ENCODE assay signal across 8 cellular contexts in genomic region chr12:7142057-7142644, GRCh38. TPM values are rescaled to one million over a fixed set of nuclear protein-coding genes. Genes with fewer than 3 reads are reported as not detected.
DNase-seq lines count a peak whose midpoint lies in the region; ATAC-seq, FAIRE-seq and TF ChIP-seq lines count a peak whose summit lies in the region.

No MANE protein-coding gene starts in this region.

- ATAC-seq in A549 (peak; percentile 88 to 94), upper lobe of left lung (ENCODE audit: low FRiP score in 2 of 2) (peak; percentile 63 to 74), HG02623 (IDR thresholded peaks at IDR 0.05; ENCODE audit: unreplicated experiment) (no peak)
- peak; percentile 67 to 72 for ATAC-seq in natural killer cell treated with Interleukin-12 subunit alpha and Interleukin-12 subunit beta and Interleukin-15 and Interleukin-18, amount 100 ng/mL, for 72 hours

- TF ChIP-seq CTCF in A549 (IDR thresholded peaks at IDR 0.05): peak; percentile 64
- TF ChIP-seq CTCF in GM13977 (IDR thresholded peaks at IDR 0.05; ENCODE audit: extremely low read depth, insufficient read depth, missing control alignments): peak; percentile 56
- TF ChIP-seq CTCF in epithelial cell of esophagus (IDR thresholded peaks at IDR 0.05; ENCODE audit: insufficient read depth, low read depth, low read length, missing control alignments): peak; percentile 90
- peak; percentile 57 to 72 (median 66) for TF ChIP-seq CTCF in upper lobe of left lung (IDR thresholded peaks at IDR 0.05)

- H3K4me3 ChIP-seq in A549 (no peak overlapping the region), epithelial cell of esophagus (ENCODE audit: low read length) (no peak overlapping the region), upper lobe of left lung (no peak overlapping the region)

- H3K9me3 ChIP-seq in A549: no peaks in the 10 kb centered on the region
- no peaks in the 10 kb centered on the region for H3K9me3 ChIP-seq in upper lobe of left lung

- WGBS in A549 (ENCODE audit: missing lambda C conversion rate): 70% methylated on average over 5 of the region's 5 CpGs
- 65 to 79% methylated on average over 5 of the region's 5 CpGs for WGBS in upper lobe of left lung, 2 donors

- H3K27me3 ChIP-seq in upper lobe of left lung: no peaks in the 10 kb centered on the region

- TF ChIP-seq RAD21 in A549 (conservative IDR thresholded peaks at IDR 0.05 in 1 of 2, IDR thresholded peaks at IDR 0.05 in 1 of 2): peak in 1 of 2 experiments; percentile 56; a peak in 3 of 5 replicates

- H3K4me2 ChIP-seq in A549: no peak overlapping the region

- H3K4me1 Mint-ChIP-seq in natural killer cell treated with Interleukin-12 subunit alpha and Interleukin-12 subunit beta and Interleukin-15 and Interleukin-18, amount 100 ng/mL, for 72 hours (ENCODE audit: low read depth in 2 of 2): peaks cover 0 to 6% of the 10 kb centered on the region in 2 donors

- no peak overlapping the region for H3K27ac ChIP-seq in A549
- H3K27ac ChIP-seq in upper lobe of left lung: no peak overlapping the region

- H3K27ac Mint-ChIP-seq in natural killer cell treated with Interleukin-12 subunit alpha and Interleukin-12 subunit beta and Interleukin-15 and Interleukin-18, amount 100 ng/mL, for 72 hours: no peak overlapping the region

- no peaks in the 10 kb centered on the region for H3K36me3 Mint-ChIP-seq in natural killer cell treated with Interleukin-12 subunit alpha and Interleukin-12 subunit beta and Interleukin-15 and Interleukin-18, amount 100 ng/mL, for 72 hours

- peaks cover 0 to 39% (median 11%) of the 10 kb centered on the region in 4 donors for H3K36me3 ChIP-seq in upper lobe of left lung

- TF ChIP-seq POLR2A in A549 (IDR thresholded peaks at IDR 0.05; ENCODE audit: low read length): no peak
- TF ChIP-seq POLR2A in upper lobe of left lung (IDR thresholded peaks at IDR 0.05): no peak

- in situ Hi-C loops in GM13977 (cut with MboI; ENCODE audit: low pct_unique_long_range_greater_than_20kb, low sequenced_read_pairs, unreplicated experiment): no loop called here

- peak; percentile 59 to 87 for DNase-seq in A549 (ENCODE audit: low read depth in 1 of 2, low spot score in 1 of 2)
- DNase-seq in GM13977 (ENCODE audit: low spot score): peak; percentile 57
- DNase-seq in NCI-H69 (lab: John Stamatoyannopoulos, UW): peak; percentile 67
- DNase-seq in activated CD4-positive, alpha-beta T cell treated with anti-CD3 and anti-CD28 coated beads, Interleukin-2, amount 50 U/mL, for 48 hours: peak; percentile 55 to 66
- peak; percentile 54 for DNase-seq in epithelial cell of esophagus (ENCODE audit: low read depth)
- peak; percentile 64 for DNase-seq in natural killer cell treated with Interleukin-12 subunit alpha and Interleukin-12 subunit beta and Interleukin-15 and Interleukin-18, amount 100 ng/mL, for 72 hours (ENCODE audit: low spot score)
- peak in 1 of 2 donors; percentile 64 for DNase-seq in upper lobe of left lung

- H3K4me3 Mint-ChIP-seq in natural killer cell treated with Interleukin-12 subunit alpha and Interleukin-12 subunit beta and Interleukin-15 and Interleukin-18, amount 100 ng/mL, for 72 hours: no peak overlapping the region

- POLR2A ChIA-PET in A549 (lab: Yijun Ruan, JAX): no interaction called here

- no peaks in the 10 kb centered on the region for H3K27me3 Mint-ChIP-seq in natural killer cell treated with Interleukin-12 subunit alpha and Interleukin-12 subunit beta and Interleukin-15 and Interleukin-18, amount 100 ng/mL, for 72 hours

- CTCF ChIA-PET in A549 (lab: Yijun Ruan, JAX): interaction anchor here (0.6 to 7.7 kb wide), 21 partner anchors 8 to 930 kb away, joined by 3 to 75 read pairs (median 4); partner anchors contain the start of genes C1RL and PEX5

- no peak for TF ChIP-seq EP300 in A549 (IDR thresholded peaks at IDR 0.05)
- TF ChIP-seq EP300 in upper lobe of left lung (IDR thresholded peaks at IDR 0.05): no peak

- no peaks in the 10 kb centered on the region for H3K9me3 Mint-ChIP-seq in natural killer cell treated with Interleukin-12 subunit alpha and Interleukin-12 subunit beta and Interleukin-15 and Interleukin-18, amount 100 ng/mL, for 72 hours

- FAIRE-seq in A549 (lab: Jason Lieb, UNC): no peak

- no peaks in the 10 kb centered on the region for H3K4me1 ChIP-seq in A549
- no peaks in the 10 kb centered on the region for H3K4me1 ChIP-seq in upper lobe of left lung

TF ChIP-seq in A549, 52 proteins besides CTCF, POLR2A, EP300 and RAD21:
- TF ChIP-seq SMC3 (IDR thresholded peaks at IDR 0.05): peak; percentile 50
- TF ChIP-seq KDM5A (IDR thresholded peaks at IDR 0.05): no peak
- TF ChIP-seq ZNF302 (CRISPR knock-in tag; IDR thresholded peaks at IDR 0.05): no peak

RNA-seq across cellular contexts. Expression of gene CLSTN3, which starts 12.0 kb away (rescaled TPM):
- 24.9 and 32.7 TPM in 2 replicates for polyA plus RNA-seq in A549 (2011; rRNA removed)
- 16.3 and 19.7 TPM in 2 replicates for polyA plus RNA-seq in A549 (2012; cell fraction: cytosol; rRNA removed)
- 222 and 235 TPM in 2 replicates for polyA plus RNA-seq in A549 (2012; cell fraction: nucleus; rRNA removed)
- polyA plus RNA-seq in A549 (2017; fragmentation: RNase III; extraction: RNeasy Plus Mini Kit Qiagen cat#74134 plus additional on column Dnase treatment): 17.4 to 22.5 TPM (median 19.3 TPM) in 3 replicates
- 18.9 and 26.1 TPM in 2 replicates for polyA minus RNA-seq in A549 (2011; rRNA and poly(A)+ RNA removed)
- total RNA-seq in natural killer cell treated with Interleukin-12 subunit alpha and Interleukin-12 subunit beta and Interleukin-15 and Interleukin-18, amount 100 ng/mL, for 72 hours: 10 to 100 TPM; 36.3 to 40.0 TPM
- total RNA-seq in upper lobe of left lung: 100 to 1,000 TPM in 1 of 6 donors, 10 to 100 TPM in 5; 14.4 to 111 (median 39.0) TPM

RNA-seq across cellular contexts. Expression of gene RBP5, which starts 13.5 kb away (rescaled TPM):
- polyA plus RNA-seq in A549 (2011; rRNA removed): not detected in 2 replicates
- polyA plus RNA-seq in A549 (2012; cell fraction: cytosol; rRNA removed): 0.04 TPM in 1 of 2 replicates, not detected in the other
- polyA plus RNA-seq in A549 (2012; cell fraction: nucleus; rRNA removed): not detected in 2 replicates
- 0.09 to 0.44 TPM (median 0.25 TPM) in 3 replicates for polyA plus RNA-seq in A549 (2017; fragmentation: RNase III; extraction: RNeasy Plus Mini Kit Qiagen cat#74134 plus additional on column Dnase treatment)
- not detected in 2 replicates for polyA minus RNA-seq in A549 (2011; rRNA and poly(A)+ RNA removed)
- total RNA-seq in natural killer cell treated with Interleukin-12 subunit alpha and Interleukin-12 subunit beta and Interleukin-15 and Interleukin-18, amount 100 ng/mL, for 72 hours: not detected
- 1 to 10 TPM in 2 of 6 donors, not detected in 4; 1.8 to 6.9 TPM for total RNA-seq in upper lobe of left lung

RNA-seq across cellular contexts. Expression of gene C1RL, which starts 33.1 kb away (rescaled TPM):
- polyA plus RNA-seq in A549 (2011; rRNA removed) (30.4 and 32.4 TPM in 2 replicates), A549 (2017; fragmentation: RNase III; extraction: RNeasy Plus Mini Kit Qiagen cat#74134 plus additional on column Dnase treatment) (20.8 to 28.3 TPM (median 25.2 TPM) in 3 replicates)
- polyA plus RNA-seq in A549 (2012; cell fraction: cytosol; rRNA removed): 12.2 and 17.4 TPM in 2 replicates
- polyA plus RNA-seq in A549 (2012; cell fraction: nucleus; rRNA removed): 25.9 and 28.2 TPM in 2 replicates
- polyA minus RNA-seq in A549 (2011; rRNA and poly(A)+ RNA removed): 48.3 and 54.9 TPM in 2 replicates
- 10 to 100 TPM; 24.8 to 29.1 TPM for total RNA-seq in natural killer cell treated with Interleukin-12 subunit alpha and Interleukin-12 subunit beta and Interleukin-15 and Interleukin-18, amount 100 ng/mL, for 72 hours
- 100 to 1,000 TPM in 1 of 6 donors, 10 to 100 TPM in 5; 55.9 to 224 (median 82.7) TPM for total RNA-seq in upper lobe of left lung

RNA-seq across cellular contexts. Expression of gene PEX5, which starts 47.3 kb away (rescaled TPM):
- polyA plus RNA-seq in A549 (2011; rRNA removed) (21.5 and 27.3 TPM in 2 replicates), A549 (2017; fragmentation: RNase III; extraction: RNeasy Plus Mini Kit Qiagen cat#74134 plus additional on column Dnase treatment) (27.1 to 33.1 TPM (median 31.5 TPM) in 3 replicates)
- 25.0 and 27.9 TPM in 2 replicates for polyA plus RNA-seq in A549 (2012; cell fraction: cytosol; rRNA removed)
- polyA plus RNA-seq in A549 (2012; cell fraction: nucleus; rRNA removed): 30.6 and 40.0 TPM in 2 replicates
- polyA minus RNA-seq in A549 (2011; rRNA and poly(A)+ RNA removed): 25.6 and 27.6 TPM in 2 replicates
- 10 to 100 TPM; 24.0 to 42.8 TPM for total RNA-seq in natural killer cell treated with Interleukin-12 subunit alpha and Interleukin-12 subunit beta and Interleukin-15 and Interleukin-18, amount 100 ng/mL, for 72 hours
- total RNA-seq in upper lobe of left lung: 10 to 100 TPM; 40.4 to 69.1 (median 49.2) TPM

RNA-seq across cellular contexts. Expression of gene C1R, which starts 49.9 kb away (rescaled TPM):
- polyA plus RNA-seq in A549 (2011; rRNA removed) (36.0 and 57.8 TPM in 2 replicates), A549 (2017; fragmentation: RNase III; extraction: RNeasy Plus Mini Kit Qiagen cat#74134 plus additional on column Dnase treatment) (24.8 to 40.4 TPM (median 31.4 TPM) in 3 replicates)
- polyA plus RNA-seq in A549 (2012; cell fraction: cytosol; rRNA removed): 18.5 and 25.0 TPM in 2 replicates
- 52.6 and 57.7 TPM in 2 replicates for polyA plus RNA-seq in A549 (2012; cell fraction: nucleus; rRNA removed)
- polyA minus RNA-seq in A549 (2011; rRNA and poly(A)+ RNA removed): 30.6 and 32.9 TPM in 2 replicates
- total RNA-seq in natural killer cell treated with Interleukin-12 subunit alpha and Interleukin-12 subunit beta and Interleukin-15 and Interleukin-18, amount 100 ng/mL, for 72 hours: 1 to 10 TPM; 1.6 to 1.7 TPM
- total RNA-seq in upper lobe of left lung: 100 to 1,000 TPM; 116 to 410 (median 210) TPM
